Comparison of ENCODE assay signal across 24 cellular contexts in the genomic region with DNA sequence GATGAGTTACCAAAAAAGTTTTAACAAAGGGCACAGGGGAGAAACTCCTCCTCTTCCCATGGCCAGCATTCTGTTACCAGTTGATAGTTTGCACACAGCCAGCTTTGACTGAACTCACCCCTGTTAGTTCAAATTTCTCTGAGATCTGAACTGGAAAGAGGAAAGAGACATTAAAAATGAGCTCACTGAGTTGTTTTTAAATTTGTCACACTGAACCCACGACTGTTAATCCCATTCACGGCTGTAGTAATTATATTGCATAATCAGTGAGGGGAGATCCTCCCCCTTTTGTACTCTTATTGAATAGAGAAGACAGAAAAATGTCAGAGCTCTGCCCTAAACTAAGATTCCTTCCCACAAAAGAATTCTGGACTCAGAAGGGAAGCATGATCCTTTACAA.
"Had no signal": no experiment of that assay in that cellular context is flagged by ENCODE, and none has a peak within 500 bp of the region (broad histone marks: within the 10 kb centered on the region; RNA-seq: fewer than 3 reads in every experiment).

No MANE protein-coding gene starts in this region.

- H3K27me3 Mint-ChIP-seq: type B pancreatic cell had no signal

- H3K4me3 Mint-ChIP-seq: activated B cell treated with CpG ODN at 0.5 μM for 24 hours; activated CD4-positive, alpha-beta T cell treated with anti-CD3 and anti-CD28 coated beads for 36 hours; activated naive CD8-positive, alpha-beta T cell treated with anti-CD3 and anti-CD28 coated beads for 36 hours; nephron progenitor cell; T-helper 1 cell treated with Interleukin-12 subunit alpha and Interleukin-12 subunit beta and Interleukin-4 antibody, amounts not matched to agents 30 μg/mL and 1 μg/mL, for 36 hours; type B pancreatic cell had no signal

- H3K27ac ChIP-seq: coronary artery, epithelial cell of prostate, heart left ventricle, pancreas, skin epidermis, thoracic aorta had no signal

- H3K4me1 ChIP-seq: pancreas had no signal

- DNase-seq: activated B cell treated with CpG ODN at 0.5 μM for 24 hours; activated CD4-positive, alpha-beta T cell treated with anti-CD3 and anti-CD28 coated beads for 36 hours; activated CD4-positive, alpha-beta T cell treated with anti-CD3 and anti-CD28 coated beads, Interleukin-2, amount 50 U/mL, for 4 hours; activated naive CD4-positive, alpha-beta T cell treated with Interleukin-2 at 50 U/mL for 16 hours; activated naive CD8-positive, alpha-beta T cell treated with anti-CD3 and anti-CD28 coated beads for 36 hours; activated T-cell treated with anti-CD3 and anti-CD28 coated beads, Interleukin-2, amount 50 U/mL, for 48 hours; cerebellar nuclear complex; heart left ventricle; islet precursor cell; left colon; mesendoderm; mucosa of descending colon; nephron progenitor cell; pancreas; right cardiac atrium; stimulated activated CD4-positive, alpha-beta T cell treated with anti-CD3 and anti-CD28 coated beads, Interleukin-15, amount 100 ng/mL, for 24 hours; stimulated activated naive CD4-positive, alpha-beta T cell; T1000 had no signal

- H3K4me1 Mint-ChIP-seq: activated B cell treated with CpG ODN at 0.5 μM for 24 hours; activated CD4-positive, alpha-beta T cell treated with anti-CD3 and anti-CD28 coated beads for 36 hours; activated naive CD8-positive, alpha-beta T cell treated with anti-CD3 and anti-CD28 coated beads for 36 hours had no signal

- H3K36me3 ChIP-seq: heart left ventricle, pancreas, thoracic aorta had no signal

- ATAC-seq: activated CD4-positive, alpha-beta T cell treated with anti-CD3 and anti-CD28 coated beads for 36 hours; heart left ventricle; left colon; mucosa of descending colon; pancreas; right cardiac atrium had no signal

- H3K9me3 Mint-ChIP-seq: activated B cell treated with CpG ODN at 0.5 μM for 24 hours; activated naive CD8-positive, alpha-beta T cell treated with anti-CD3 and anti-CD28 coated beads for 36 hours; nephron progenitor cell; T-helper 1 cell treated with Interleukin-12 subunit alpha and Interleukin-12 subunit beta and Interleukin-4 antibody, amounts not matched to agents 30 μg/mL and 1 μg/mL, for 36 hours; type B pancreatic cell had no signal

- H3K36me3 Mint-ChIP-seq: activated naive CD8-positive, alpha-beta T cell treated with anti-CD3 and anti-CD28 coated beads for 36 hours; type B pancreatic cell had no signal

- H3K4me3 ChIP-seq: coronary artery, heart left ventricle, mucosa of descending colon, pancreas, skin epidermis, thoracic aorta had no signal

- H3K27me3 ChIP-seq: pancreas had no signal

- H3K27ac Mint-ChIP-seq: activated B cell treated with CpG ODN at 0.5 μM for 24 hours; activated CD4-positive, alpha-beta T cell treated with anti-CD3 and anti-CD28 coated beads for 36 hours; activated naive CD8-positive, alpha-beta T cell treated with anti-CD3 and anti-CD28 coated beads for 36 hours; nephron progenitor cell; T-helper 1 cell treated with Interleukin-12 subunit alpha and Interleukin-12 subunit beta and Interleukin-4 antibody, amounts not matched to agents 30 μg/mL and 1 μg/mL, for 36 hours; type B pancreatic cell had no signal

- H3K9me3 ChIP-seq: heart left ventricle, mucosa of descending colon, pancreas, thoracic aorta had no signal

- FAIRE-seq: pancreas had no signal
